In genomic region chr4:99754756-99755155, GRCh38 we compare ENCODE assay signal across 25 cellular contexts.
A peak's percentile ranks its signal among the peaks of the same experiment; 100 is the strongest.
DNase-seq lines count a peak whose midpoint lies in the region; ATAC-seq, FAIRE-seq and TF ChIP-seq lines count a peak whose summit lies in the region.
"Had no signal": no experiment of that assay in that cellular context is flagged by ENCODE, and none has a peak within 500 bp of the region (broad histone marks: within the 10 kb centered on the region; RNA-seq: fewer than 3 reads in every experiment).

No MANE protein-coding gene starts in this region.

- no peaks in the 10 kb centered on the region for H3K36me3 Mint-ChIP-seq in GM23338 (ENCODE audit: low read depth)
- no peaks in the 10 kb centered on the region for H3K36me3 Mint-ChIP-seq in naive thymus-derived CD8-positive, alpha-beta T cell

- FAIRE-seq in keratinocyte (lab: Jason Lieb, UNC) = peak; percentile 36

- no peak overlapping the region for H3K9ac ChIP-seq in keratinocyte (ENCODE audit: control insufficient read depth, extremely low read depth, insufficient read depth, low read length)

- dilution Hi-C loops in keratinocyte (cut with MboI; ENCODE audit: extremely low pct_ligation_motif_present, low sequenced_read_pairs) = no loop called here

- no peaks in the 10 kb centered on the region for H3K4me1 Mint-ChIP-seq in GM23338
- H3K4me1 Mint-ChIP-seq in naive thymus-derived CD8-positive, alpha-beta T cell = no peaks in the 10 kb centered on the region
- H3K4me1 Mint-ChIP-seq: B cell had no signal

- H4K20me1 ChIP-seq in GM23338 (replicated peaks; ENCODE audit: insufficient read depth) (no peaks in the 10 kb centered on the region), keratinocyte (ENCODE audit: control insufficient read depth, extremely low read depth, insufficient read depth, low read length) (no peaks in the 10 kb centered on the region)

- no peaks in the 10 kb centered on the region for H3K27me3 ChIP-seq in GM23338 (ENCODE audit: insufficient read depth)
- H3K27me3 ChIP-seq in keratinocyte (ENCODE audit: control insufficient read depth, extremely low read depth, insufficient read depth, low read length) = no peaks in the 10 kb centered on the region
- no peaks in the 10 kb centered on the region for H3K27me3 ChIP-seq in suprapubic skin
- H3K27me3 ChIP-seq: SJCRH30, upper lobe of left lung had no signal

- H3K9me1 ChIP-seq in keratinocyte (ENCODE audit: control insufficient read depth, extremely low read depth, insufficient read depth, low read length) = no peaks in the 10 kb centered on the region

- no peak for TF ChIP-seq POLR2A in suprapubic skin (IDR thresholded peaks at IDR 0.05)

- H3K9me3 ChIP-seq in keratinocyte (ENCODE audit: control insufficient read depth, low read depth, low read length) = no peaks in the 10 kb centered on the region
- no peaks in the 10 kb centered on the region for H3K9me3 ChIP-seq in suprapubic skin
- H3K9me3 ChIP-seq: SJCRH30, upper lobe of left lung had no signal

- 75% methylated on average over 2 of the region's 2 CpGs for WGBS in suprapubic skin

- H3K4me1 ChIP-seq in GM23338 (ENCODE audit: insufficient read depth) = no peaks in the 10 kb centered on the region
- no peaks in the 10 kb centered on the region for H3K4me1 ChIP-seq in keratinocyte (ENCODE audit: control insufficient read depth, extremely low read depth, insufficient read depth, low read length)
- H3K4me1 ChIP-seq in suprapubic skin = no peaks in the 10 kb centered on the region
- H3K4me1 ChIP-seq: SJCRH30, upper lobe of left lung had no signal

- TF ChIP-seq CTCF in GM23338 (conservative IDR thresholded peaks at IDR 0.05; ENCODE audit: low read depth in 2 of 2) (no peak), keratinocyte (optimal IDR thresholded peaks at IDR 0.05 in 1 of 3, IDR thresholded peaks at IDR 0.05 in 1 of 3, conservative IDR thresholded peaks at IDR 0.05 in 1 of 3; ENCODE audit: extremely low read depth in 1 of 3, insufficient read depth in 2 of 3, low read length in 3 of 3) (no peak), suprapubic skin (IDR thresholded peaks at IDR 0.05) (no peak)

- no peak for ATAC-seq in GM23338
- ATAC-seq in naive thymus-derived CD8-positive, alpha-beta T cell = no peak
- ATAC-seq: HCT116, left colon had no signal

- POLR2A ChIA-PET in naive thymus-derived CD8-positive, alpha-beta T cell (lab: Charles Lee) = no interaction called here

- DNase-seq in DMS 273 (lab: John Stamatoyannopoulos, UW; ENCODE audit: unreplicated experiment) = peak; percentile 15
- DNase-seq in DMS 273 treated with DMSO at 0.1 percent for 48 hours (lab: John Stamatoyannopoulos, UW) = no peak
- no peak for DNase-seq in GM23338 (ENCODE audit: low spot score)
- peak; percentile 83 for DNase-seq in amniotic epithelial cell (ENCODE audit: low read depth)
- no peak for DNase-seq in keratinocyte (ENCODE audit: low read depth, low spot score)
- DNase-seq in naive thymus-derived CD8-positive, alpha-beta T cell = no peak
- no peak for DNase-seq in suprapubic skin (ENCODE audit: low spot score in 2 of 2)
- no peak for DNase-seq in putamen (ENCODE audit: low spot score)
- DNase-seq: activated CD4-positive, alpha-beta T cell treated with anti-CD3 and anti-CD28 coated beads, Interleukin-2, amount 50 U/mL, for 4 hours; activated gamma-delta T cell; amniotic stem cell; caudate nucleus; erythroblast; left colon; NCI-H1436; NCI-H2171; PC-9; stimulated activated CD4-positive, alpha-beta T cell treated with anti-CD3 and anti-CD28 coated beads, Interleukin-4, amount 100 ng/mL, for 1 hour; upper lobe of left lung had no signal

- H3F3A ChIP-seq in GM23338 (replicated peaks; ENCODE audit: low read depth) = no peaks in the 10 kb centered on the region

- H3K27ac ChIP-seq in GM23338 (ENCODE audit: low read depth) = no peak overlapping the region
- no peak overlapping the region for H3K27ac ChIP-seq in keratinocyte (ENCODE audit: control insufficient read depth, insufficient read depth, low read length)
- H3K27ac ChIP-seq in suprapubic skin = no peak overlapping the region
- H3K27ac ChIP-seq: 22Rv1, PC-9, SJCRH30, upper lobe of left lung had no signal

- H3K27ac Mint-ChIP-seq in GM23338 = no peak overlapping the region
- no peak overlapping the region for H3K27ac Mint-ChIP-seq in naive thymus-derived CD8-positive, alpha-beta T cell
- H3K27ac Mint-ChIP-seq: B cell; T-helper 2 cell treated with Interferon-gamma antibody and Interleukin-4, amounts not matched to agents 5 μg/mL and 100 μg/mL, for 36 hours had no signal

- H3K27me3 Mint-ChIP-seq in GM23338 (ENCODE audit: insufficient read depth, low read depth, poor library complexity) = peaks cover 4% of the 10 kb centered on the region
- H3K27me3 Mint-ChIP-seq in naive thymus-derived CD8-positive, alpha-beta T cell = peaks cover 2 to 37% (median 5%) of the 10 kb centered on the region in 5 donors

- H3K4me3 ChIP-seq in GM23338 (no peak overlapping the region), keratinocyte (ENCODE audit: control insufficient read depth in 2 of 3, extremely low read depth in 1 of 3, insufficient read depth in 2 of 3, low read depth in 1 of 3, low read length in 3 of 3) (no peak overlapping the region), suprapubic skin (no peak overlapping the region)
- H3K4me3 ChIP-seq: PC-9, SJCRH30, smooth muscle cell, upper lobe of left lung had no signal

- 0 out of 2 replicates have a peak, but pooled peaks cover 4% of the 10 kb centered on the region for H3K9me2 ChIP-seq in GM23338 (ENCODE audit: insufficient read depth)

- H3K79me2 ChIP-seq in GM23338 (replicated peaks; ENCODE audit: insufficient read depth) (no peaks in the 10 kb centered on the region), keratinocyte (ENCODE audit: control insufficient read depth, insufficient read depth, low read length) (no peaks in the 10 kb centered on the region)

- no peak for TF ChIP-seq EP300 in suprapubic skin (IDR thresholded peaks at IDR 0.05)

- no peaks in the 10 kb centered on the region for H3K9me3 Mint-ChIP-seq in GM23338
- no peaks in the 10 kb centered on the region for H3K9me3 Mint-ChIP-seq in naive thymus-derived CD8-positive, alpha-beta T cell
- H3K9me3 Mint-ChIP-seq: T-helper 2 cell treated with Interferon-gamma antibody and Interleukin-4, amounts not matched to agents 5 μg/mL and 100 μg/mL, for 36 hours had no signal

- H3K4me2 ChIP-seq in GM23338 (no peak overlapping the region), keratinocyte (ENCODE audit: control insufficient read depth, extremely low read depth, insufficient read depth, low read depth, low read length) (no peak overlapping the region)
- H3K4me2 ChIP-seq: PC-9, smooth muscle cell had no signal

- H2AFZ ChIP-seq in GM23338 = peak overlapping the region; percentile 69; the same call in 1 of the 2 replicates
- no peak overlapping the region for H2AFZ ChIP-seq in keratinocyte (ENCODE audit: control insufficient read depth, low read length)
- H2AFZ ChIP-seq: PC-9 had no signal

- H3K36me3 ChIP-seq in GM23338 (ENCODE audit: insufficient read depth) (no peaks in the 10 kb centered on the region), keratinocyte (ENCODE audit: control insufficient read depth in 2 of 2, extremely low read depth in 1 of 2, insufficient read depth in 2 of 2, low read length in 2 of 2) (no peaks in the 10 kb centered on the region), suprapubic skin (no peaks in the 10 kb centered on the region)
- H3K36me3 ChIP-seq: SJCRH30, upper lobe of left lung had no signal

- no peak overlapping the region for H3K4me3 Mint-ChIP-seq in GM23338
- H3K4me3 Mint-ChIP-seq in naive thymus-derived CD8-positive, alpha-beta T cell = no peak overlapping the region
- H3K4me3 Mint-ChIP-seq: B cell; T-helper 2 cell treated with Interferon-gamma antibody and Interleukin-4, amounts not matched to agents 5 μg/mL and 100 μg/mL, for 36 hours had no signal

TF ChIP-seq in GM23338, 12 proteins besides CTCF, POLR2A, EP300 and RAD21 (continues in another document):
- TF ChIP-seq NANOG (IDR thresholded peaks at IDR 0.05; ENCODE audit: borderline replicate concordance) (no peak), REST (IDR thresholded peaks at IDR 0.05; ENCODE audit: unreplicated experiment) (no peak), EZH2 (IDR thresholded peaks at IDR 0.05; ENCODE audit: low read depth, unreplicated experiment) (no peak)

Comparison
In these comparisons a context has a peak if more than half of its experiments do, and no peak if none do; other contexts are left out.
1. DNase-seq: peak in DMS 273 (single experiment) and amniotic epithelial cell (single experiment); none in DMS 273 treated with DMSO at 0.1 percent for 48 hours (single experiment), GM23338 (single experiment), keratinocyte (single experiment), naive thymus-derived CD8-positive, alpha-beta T cell (0 of 10), suprapubic skin (0 of 2) and putamen (single experiment).